In genomic region chr19:5646703-5647102, GRCh38 we compare ENCODE assay signal across 26 cellular contexts. TPM values are rescaled to one million over a fixed set of nuclear protein-coding genes. Genes with fewer than 3 reads are reported as not detected.
DNase-seq lines count a peak whose midpoint lies in the region; ATAC-seq and TF ChIP-seq lines count a peak whose summit lies in the region.
"Had no signal": no experiment of that assay in that cellular context is flagged by ENCODE, and none has a peak within 500 bp of the region (broad histone marks: within the 10 kb centered on the region; RNA-seq: fewer than 3 reads in every experiment).

No MANE protein-coding gene starts in this region.

- no peak for ATAC-seq in stimulated activated effector memory CD8-positive, alpha-beta T cell treated with anti-CD3 and anti-CD28 coated beads, Interleukin-12 subunit alpha, Interleukin-12 subunit beta, amount 100 ng/mL, for 72 hours
- ATAC-seq in GM19328 (IDR thresholded peaks at IDR 0.05; ENCODE audit: unreplicated experiment) (no peak), GM18868 (IDR thresholded peaks at IDR 0.05; ENCODE audit: unreplicated experiment) (no peak)
- ATAC-seq: gastroesophageal sphincter, T-cell, WTC11 had no signal

- no peaks in the 10 kb centered on the region for H3K27me3 Mint-ChIP-seq in activated naive CD4-positive, alpha-beta T cell treated with anti-CD3 and anti-CD28 coated beads for 36 hours (ENCODE audit: low read depth)
- H3K27me3 Mint-ChIP-seq in activated T-helper 1 cell treated with anti-CD3 and anti-CD28 coated beads, Interleukin-12 subunit alpha, Interleukin-12 subunit beta, Interleukin-2, Interleukin-4 antibody, amounts not matched to agents 30 ng/mL and 10 ng/mL and 1 ng/mL, durations not matched to agents 14 hours and 24 hours and 36 hours (ENCODE audit: insufficient read depth) = no peaks in the 10 kb centered on the region
- H3K27me3 Mint-ChIP-seq in endothelial cell (ENCODE audit: unreplicated experiment) = peaks cover 2% of the 10 kb centered on the region
- H3K27me3 Mint-ChIP-seq: IgD-negative memory B cell, T-cell had no signal

- no peak overlapping the region for H3K4me3 Mint-ChIP-seq in activated naive CD4-positive, alpha-beta T cell treated with anti-CD3 and anti-CD28 coated beads for 36 hours
- no peak overlapping the region for H3K4me3 Mint-ChIP-seq in activated T-helper 1 cell treated with anti-CD3 and anti-CD28 coated beads, Interleukin-12 subunit alpha, Interleukin-12 subunit beta, Interleukin-2, Interleukin-4 antibody, amounts not matched to agents 30 ng/mL and 10 ng/mL and 1 ng/mL, durations not matched to agents 14 hours and 24 hours and 36 hours
- H3K4me3 Mint-ChIP-seq in endothelial cell (ENCODE audit: unreplicated experiment) = peak overlapping the region; percentile 74
- H3K4me3 Mint-ChIP-seq in stimulated activated effector memory CD8-positive, alpha-beta T cell treated with anti-CD3 and anti-CD28 coated beads, Interleukin-12 subunit alpha, Interleukin-12 subunit beta, amount 100 ng/mL, for 72 hours = no peak overlapping the region
- H3K4me3 Mint-ChIP-seq: CD8-positive, alpha-beta memory T cell; IgD-negative memory B cell; nephron; T-cell; WTC11 had no signal

- H3K4me1 Mint-ChIP-seq in activated naive CD4-positive, alpha-beta T cell treated with anti-CD3 and anti-CD28 coated beads for 36 hours (ENCODE audit: low read depth) = peaks cover 8% of the 10 kb centered on the region
- H3K4me1 Mint-ChIP-seq in activated T-helper 1 cell treated with anti-CD3 and anti-CD28 coated beads, Interleukin-12 subunit alpha, Interleukin-12 subunit beta, Interleukin-2, Interleukin-4 antibody, amounts not matched to agents 30 ng/mL and 10 ng/mL and 1 ng/mL, durations not matched to agents 14 hours and 24 hours and 36 hours (ENCODE audit: low read depth) = peaks cover 5% of the 10 kb centered on the region
- no peaks in the 10 kb centered on the region for H3K4me1 Mint-ChIP-seq in endothelial cell (ENCODE audit: unreplicated experiment)
- peaks cover 29% of the 10 kb centered on the region for H3K4me1 Mint-ChIP-seq in stimulated activated effector memory CD8-positive, alpha-beta T cell treated with anti-CD3 and anti-CD28 coated beads, Interleukin-12 subunit alpha, Interleukin-12 subunit beta, amount 100 ng/mL, for 72 hours
- H3K4me1 Mint-ChIP-seq: nephron, WTC11 had no signal

- no peaks in the 10 kb centered on the region for H3K9me3 Mint-ChIP-seq in activated naive CD4-positive, alpha-beta T cell treated with anti-CD3 and anti-CD28 coated beads for 36 hours
- no peaks in the 10 kb centered on the region for H3K9me3 Mint-ChIP-seq in activated T-helper 1 cell treated with anti-CD3 and anti-CD28 coated beads, Interleukin-12 subunit alpha, Interleukin-12 subunit beta, Interleukin-2, Interleukin-4 antibody, amounts not matched to agents 30 ng/mL and 10 ng/mL and 1 ng/mL, durations not matched to agents 14 hours and 24 hours and 36 hours
- no peaks in the 10 kb centered on the region for H3K9me3 Mint-ChIP-seq in endothelial cell (ENCODE audit: unreplicated experiment)
- no peaks in the 10 kb centered on the region for H3K9me3 Mint-ChIP-seq in stimulated activated effector memory CD8-positive, alpha-beta T cell treated with anti-CD3 and anti-CD28 coated beads, Interleukin-12 subunit alpha, Interleukin-12 subunit beta, amount 100 ng/mL, for 72 hours
- H3K9me3 Mint-ChIP-seq: CD8-positive, alpha-beta memory T cell; IgD-negative memory B cell; nephron; T-cell; WTC11 had no signal

- CTCF ChIA-PET in activated naive CD4-positive, alpha-beta T cell treated with anti-CD3 and anti-CD28 coated beads for 36 hours (lab: Charles Lee) = interaction anchor here (2.3 kb wide), 1 partner anchor 42 kb away, joined by 9 read pairs; no protein-coding TSS in a partner anchor

- H3K36me3 Mint-ChIP-seq in activated naive CD4-positive, alpha-beta T cell treated with anti-CD3 and anti-CD28 coated beads for 36 hours (ENCODE audit: low read depth) = peaks cover 66% of the 10 kb centered on the region
- H3K36me3 Mint-ChIP-seq in activated T-helper 1 cell treated with anti-CD3 and anti-CD28 coated beads, Interleukin-12 subunit alpha, Interleukin-12 subunit beta, Interleukin-2, Interleukin-4 antibody, amounts not matched to agents 30 ng/mL and 10 ng/mL and 1 ng/mL, durations not matched to agents 14 hours and 24 hours and 36 hours (ENCODE audit: low read depth) = peaks cover 62% of the 10 kb centered on the region
- peaks cover 66% of the 10 kb centered on the region for H3K36me3 Mint-ChIP-seq in endothelial cell (ENCODE audit: low read depth, unreplicated experiment)
- peaks cover 96% of the 10 kb centered on the region for H3K36me3 Mint-ChIP-seq in stimulated activated effector memory CD8-positive, alpha-beta T cell treated with anti-CD3 and anti-CD28 coated beads, Interleukin-12 subunit alpha, Interleukin-12 subunit beta, amount 100 ng/mL, for 72 hours

- no peak for DNase-seq in activated naive CD4-positive, alpha-beta T cell treated with anti-CD3 and anti-CD28 coated beads for 36 hours
- no peak for DNase-seq in activated naive CD4-positive, alpha-beta T cell treated with anti-CD3 and anti-CD28 coated beads, Interleukin-2, amount 50 U/mL, for 16 hours
- no peak for DNase-seq in activated T-helper 1 cell treated with anti-CD3 and anti-CD28 coated beads, Interleukin-12 subunit alpha, Interleukin-12 subunit beta, Interleukin-2, Interleukin-4 antibody, amounts not matched to agents 30 ng/mL and 10 ng/mL and 1 ng/mL, durations not matched to agents 14 hours and 24 hours and 36 hours (ENCODE audit: low spot score)
- no peak for DNase-seq in endothelial cell (ENCODE audit: low spot score)
- DNase-seq in stimulated activated effector memory CD8-positive, alpha-beta T cell treated with anti-CD3 and anti-CD28 coated beads, Interleukin-12 subunit alpha, Interleukin-12 subunit beta, amount 100 ng/mL, for 72 hours (ENCODE audit: low spot score in 2 of 2) = no peak
- DNase-seq in NAMALWA (ENCODE audit: low spot score) = no peak
- DNase-seq: ACHN; activated CD4-positive, alpha-beta T cell treated with anti-CD3 and anti-CD28 coated beads, Interleukin-2, amount 50 U/mL, for 48 hours; activated CD8-positive, alpha-beta memory T cell treated with anti-CD3 and anti-CD28 coated beads, Interleukin-2, amount 50 U/mL, for 4 hours; activated gamma-delta T cell treated with Interleukin-2 at 50 U/mL for 16 hours; BE2C; CD8-positive, alpha-beta memory T cell; GOT3; NCI-H1048; NCI-H187; NCI-H2171; NCI-H524 treated with DMSO at 0.1 percent for 48 hours; stomach; T-cell; uterus had no signal

- no peak for TF ChIP-seq CTCF in endothelial cell (IDR thresholded peaks at IDR 0.05; ENCODE audit: unreplicated experiment)

- intact Hi-C loops in activated naive CD4-positive, alpha-beta T cell treated with anti-CD3 and anti-CD28 coated beads for 36 hours (cut with micrococcal nuclease) = no loop called here
- intact Hi-C loops in activated T-helper 1 cell treated with anti-CD3 and anti-CD28 coated beads, Interleukin-12 subunit alpha, Interleukin-12 subunit beta, Interleukin-2, Interleukin-4 antibody, amounts not matched to agents 30 ng/mL and 10 ng/mL and 1 ng/mL, durations not matched to agents 14 hours and 24 hours and 36 hours (cut with micrococcal nuclease) = no loop called here

- H3K27ac Mint-ChIP-seq in activated naive CD4-positive, alpha-beta T cell treated with anti-CD3 and anti-CD28 coated beads for 36 hours = peak overlapping the region; percentile 14
- H3K27ac Mint-ChIP-seq in activated T-helper 1 cell treated with anti-CD3 and anti-CD28 coated beads, Interleukin-12 subunit alpha, Interleukin-12 subunit beta, Interleukin-2, Interleukin-4 antibody, amounts not matched to agents 30 ng/mL and 10 ng/mL and 1 ng/mL, durations not matched to agents 14 hours and 24 hours and 36 hours = peak overlapping the region; percentile 31
- no peak overlapping the region for H3K27ac Mint-ChIP-seq in endothelial cell (ENCODE audit: unreplicated experiment)
- H3K27ac Mint-ChIP-seq in stimulated activated effector memory CD8-positive, alpha-beta T cell treated with anti-CD3 and anti-CD28 coated beads, Interleukin-12 subunit alpha, Interleukin-12 subunit beta, amount 100 ng/mL, for 72 hours = peak overlapping the region; percentile 82
- H3K27ac Mint-ChIP-seq: nephron, T-cell, WTC11 had no signal

RNA-seq across cellular contexts. Expression of gene SAFB, which starts 23.8 kb away (rescaled TPM):
- 100 to 1,000 TPM; 120 to 129 TPM for total RNA-seq in activated naive CD4-positive, alpha-beta T cell treated with anti-CD3 and anti-CD28 coated beads for 36 hours
- 143 and 146 TPM in 2 replicates for total RNA-seq in activated T-helper 1 cell treated with anti-CD3 and anti-CD28 coated beads, Interleukin-12 subunit alpha, Interleukin-12 subunit beta, Interleukin-2, Interleukin-4 antibody, amounts not matched to agents 30 ng/mL and 10 ng/mL and 1 ng/mL, durations not matched to agents 14 hours and 24 hours and 36 hours
- total RNA-seq in endothelial cell (ENCODE audit: unreplicated experiment) = 113 TPM

RNA-seq across cellular contexts. Expression of gene SAFB2, which starts 24.1 kb away (rescaled TPM):
- total RNA-seq in activated naive CD4-positive, alpha-beta T cell treated with anti-CD3 and anti-CD28 coated beads for 36 hours = 100 to 1,000 TPM; 108 to 118 TPM
- total RNA-seq in activated T-helper 1 cell treated with anti-CD3 and anti-CD28 coated beads, Interleukin-12 subunit alpha, Interleukin-12 subunit beta, Interleukin-2, Interleukin-4 antibody, amounts not matched to agents 30 ng/mL and 10 ng/mL and 1 ng/mL, durations not matched to agents 14 hours and 24 hours and 36 hours = 104 and 106 TPM in 2 replicates
- total RNA-seq in endothelial cell (ENCODE audit: unreplicated experiment) = 85.5 TPM

RNA-seq across cellular contexts. Expression of gene MICOS13, which starts 33.6 kb away (rescaled TPM):
- 10 to 100 TPM; 43.3 to 44.8 TPM for total RNA-seq in activated naive CD4-positive, alpha-beta T cell treated with anti-CD3 and anti-CD28 coated beads for 36 hours
- total RNA-seq in activated T-helper 1 cell treated with anti-CD3 and anti-CD28 coated beads, Interleukin-12 subunit alpha, Interleukin-12 subunit beta, Interleukin-2, Interleukin-4 antibody, amounts not matched to agents 30 ng/mL and 10 ng/mL and 1 ng/mL, durations not matched to agents 14 hours and 24 hours and 36 hours = 57.4 and 60.6 TPM in 2 replicates
- 23.6 TPM for total RNA-seq in endothelial cell (ENCODE audit: unreplicated experiment)

RNA-seq across cellular contexts. Expression of gene HSD11B1L, which starts 34.1 kb away (rescaled TPM):
- 1 to 10 TPM; 2.6 to 3.0 TPM for total RNA-seq in activated naive CD4-positive, alpha-beta T cell treated with anti-CD3 and anti-CD28 coated beads for 36 hours
- total RNA-seq in activated T-helper 1 cell treated with anti-CD3 and anti-CD28 coated beads, Interleukin-12 subunit alpha, Interleukin-12 subunit beta, Interleukin-2, Interleukin-4 antibody, amounts not matched to agents 30 ng/mL and 10 ng/mL and 1 ng/mL, durations not matched to agents 14 hours and 24 hours and 36 hours = 1.9 TPM in 2 replicates
- total RNA-seq in endothelial cell (ENCODE audit: unreplicated experiment) = 11.8 TPM

RNA-seq across cellular contexts. Expression of gene RPL36, which starts 43.4 kb away (rescaled TPM):
- 1,000 to 10,000 TPM; 1,916 to 2,003 TPM for total RNA-seq in activated naive CD4-positive, alpha-beta T cell treated with anti-CD3 and anti-CD28 coated beads for 36 hours
- 1,000 and 1,001 TPM in 2 replicates for total RNA-seq in activated T-helper 1 cell treated with anti-CD3 and anti-CD28 coated beads, Interleukin-12 subunit alpha, Interleukin-12 subunit beta, Interleukin-2, Interleukin-4 antibody, amounts not matched to agents 30 ng/mL and 10 ng/mL and 1 ng/mL, durations not matched to agents 14 hours and 24 hours and 36 hours
- total RNA-seq in endothelial cell (ENCODE audit: unreplicated experiment) = 910 TPM
